1 cellular context compared by ENCODE assay signal in the genomic region with DNA sequence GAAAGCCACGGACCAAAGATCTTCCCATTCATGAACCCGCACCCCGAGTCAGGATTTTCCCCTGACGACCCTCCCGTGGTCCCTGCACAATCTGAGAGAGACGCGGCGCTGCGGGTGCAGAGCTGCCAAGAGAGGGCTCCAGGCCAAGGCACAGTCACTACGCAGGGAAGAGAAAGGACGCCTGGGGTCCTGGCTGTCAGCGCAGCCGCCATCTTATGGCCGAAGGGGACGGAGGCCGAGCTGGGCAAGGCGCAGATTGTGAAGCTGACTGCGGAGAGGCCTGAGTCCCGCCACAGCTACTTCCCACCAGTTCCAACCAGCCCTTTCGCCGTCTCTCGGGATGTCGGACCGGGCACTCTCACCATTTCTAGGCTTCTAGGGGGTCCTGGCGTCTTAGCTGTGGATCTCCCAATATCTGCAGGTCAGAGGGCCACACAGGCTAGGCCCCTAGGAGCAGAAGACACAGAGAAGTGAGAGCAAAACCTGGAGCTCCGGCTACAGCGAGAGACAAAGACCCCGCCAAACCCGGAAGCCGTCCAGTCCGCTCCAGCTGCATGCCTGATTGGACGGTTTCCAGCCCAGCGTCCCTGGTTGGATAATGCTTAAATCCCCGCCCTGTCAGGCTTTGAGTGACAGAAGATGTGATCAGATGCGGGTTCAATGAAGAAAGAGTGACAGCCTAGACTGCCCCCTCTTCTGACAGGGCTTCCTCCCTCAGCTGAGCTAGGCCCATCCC.
TF ChIP-seq lines count a peak whose summit lies in the region.

A gene (minus strand): TSS at position 515 of the 736 bp plus-strand sequence. CDS start 150 bp downstream, at position 365.

TF ChIP-seq in K562, 482 proteins besides CTCF, POLR2A, EP300 and RAD21 (continued from another document and continues in another):
- TF ChIP-seq, protein P1, sequence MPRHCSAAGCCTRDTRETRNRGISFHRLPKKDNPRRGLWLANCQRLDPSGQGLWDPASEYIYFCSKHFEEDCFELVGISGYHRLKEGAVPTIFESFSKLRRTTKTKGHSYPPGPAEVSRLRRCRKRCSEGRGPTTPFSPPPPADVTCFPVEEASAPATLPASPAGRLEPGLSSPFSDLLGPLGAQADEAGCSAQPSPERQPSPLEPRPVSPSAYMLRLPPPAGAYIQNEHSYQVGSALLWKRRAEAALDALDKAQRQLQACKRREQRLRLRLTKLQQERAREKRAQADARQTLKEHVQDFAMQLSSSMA (CRISPR knock-in tag; IDR thresholded peaks at IDR 0.05) = no peak
- no peak for TF ChIP-seq SAFB (IDR thresholded peaks at IDR 0.05; ENCODE audit: borderline replicate concordance, low read depth, low read length)
- TF ChIP-seq, protein P2, sequence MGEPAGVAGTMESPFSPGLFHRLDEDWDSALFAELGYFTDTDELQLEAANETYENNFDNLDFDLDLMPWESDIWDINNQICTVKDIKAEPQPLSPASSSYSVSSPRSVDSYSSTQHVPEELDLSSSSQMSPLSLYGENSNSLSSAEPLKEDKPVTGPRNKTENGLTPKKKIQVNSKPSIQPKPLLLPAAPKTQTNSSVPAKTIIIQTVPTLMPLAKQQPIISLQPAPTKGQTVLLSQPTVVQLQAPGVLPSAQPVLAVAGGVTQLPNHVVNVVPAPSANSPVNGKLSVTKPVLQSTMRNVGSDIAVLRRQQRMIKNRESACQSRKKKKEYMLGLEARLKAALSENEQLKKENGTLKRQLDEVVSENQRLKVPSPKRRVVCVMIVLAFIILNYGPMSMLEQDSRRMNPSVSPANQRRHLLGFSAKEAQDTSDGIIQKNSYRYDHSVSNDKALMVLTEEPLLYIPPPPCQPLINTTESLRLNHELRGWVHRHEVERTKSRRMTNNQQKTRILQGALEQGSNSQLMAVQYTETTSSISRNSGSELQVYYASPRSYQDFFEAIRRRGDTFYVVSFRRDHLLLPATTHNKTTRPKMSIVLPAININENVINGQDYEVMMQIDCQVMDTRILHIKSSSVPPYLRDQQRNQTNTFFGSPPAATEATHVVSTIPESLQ (CRISPR knock-in tag; IDR thresholded peaks at IDR 0.05) = 0 out of 2 replicates have a peak, but pooled peaks have one; percentile 37
- no peak for TF ChIP-seq ZFP1 (CRISPR knock-in tag; IDR thresholded peaks at IDR 0.05)
- TF ChIP-seq, protein P3, sequence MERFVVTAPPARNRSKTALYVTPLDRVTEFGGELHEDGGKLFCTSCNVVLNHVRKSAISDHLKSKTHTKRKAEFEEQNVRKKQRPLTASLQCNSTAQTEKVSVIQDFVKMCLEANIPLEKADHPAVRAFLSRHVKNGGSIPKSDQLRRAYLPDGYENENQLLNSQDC (CRISPR knock-in tag; IDR thresholded peaks at IDR 0.05) = no peak
- peak; percentile 65; the same call in 1 of the 2 replicates for TF ChIP-seq CBX1 (IDR thresholded peaks at IDR 0.05; ENCODE audit: low read depth)
- TF ChIP-seq PYGO2 (tag; IDR thresholded peaks at IDR 0.05) = no peak
- no peak for TF ChIP-seq STAT5A (IDR thresholded peaks at IDR 0.05; ENCODE audit: borderline replicate concordance, low read length)
- no peak for TF ChIP-seq SMARCC2 (IDR thresholded peaks at IDR 0.05; ENCODE audit: low read depth)
- TF ChIP-seq, protein P4, sequence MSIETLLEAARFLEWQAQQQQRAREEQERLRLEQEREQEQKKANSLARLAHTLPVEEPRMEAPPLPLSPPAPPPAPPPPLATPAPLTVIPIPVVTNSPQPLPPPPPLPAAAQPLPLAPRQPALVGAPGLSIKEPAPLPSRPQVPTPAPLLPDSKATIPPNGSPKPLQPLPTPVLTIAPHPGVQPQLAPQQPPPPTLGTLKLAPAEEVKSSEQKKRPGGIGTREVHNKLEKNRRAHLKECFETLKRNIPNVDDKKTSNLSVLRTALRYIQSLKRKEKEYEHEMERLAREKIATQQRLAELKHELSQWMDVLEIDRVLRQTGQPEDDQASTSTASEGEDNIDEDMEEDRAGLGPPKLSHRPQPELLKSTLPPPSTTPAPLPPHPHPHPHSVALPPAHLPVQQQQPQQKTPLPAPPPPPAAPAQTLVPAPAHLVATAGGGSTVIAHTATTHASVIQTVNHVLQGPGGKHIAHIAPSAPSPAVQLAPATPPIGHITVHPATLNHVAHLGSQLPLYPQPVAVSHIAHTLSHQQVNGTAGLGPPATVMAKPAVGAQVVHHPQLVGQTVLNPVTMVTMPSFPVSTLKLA (conservative IDR thresholded peaks at IDR 0.05) = peak in 1 of 2 experiments; percentile 68; a peak in 2 of 4 replicates
- no peak for TF ChIP-seq SREBF1 (IDR thresholded peaks at IDR 0.05; ENCODE audit: borderline replicate concordance, low read depth, low read length)
- TF ChIP-seq, protein P5, sequence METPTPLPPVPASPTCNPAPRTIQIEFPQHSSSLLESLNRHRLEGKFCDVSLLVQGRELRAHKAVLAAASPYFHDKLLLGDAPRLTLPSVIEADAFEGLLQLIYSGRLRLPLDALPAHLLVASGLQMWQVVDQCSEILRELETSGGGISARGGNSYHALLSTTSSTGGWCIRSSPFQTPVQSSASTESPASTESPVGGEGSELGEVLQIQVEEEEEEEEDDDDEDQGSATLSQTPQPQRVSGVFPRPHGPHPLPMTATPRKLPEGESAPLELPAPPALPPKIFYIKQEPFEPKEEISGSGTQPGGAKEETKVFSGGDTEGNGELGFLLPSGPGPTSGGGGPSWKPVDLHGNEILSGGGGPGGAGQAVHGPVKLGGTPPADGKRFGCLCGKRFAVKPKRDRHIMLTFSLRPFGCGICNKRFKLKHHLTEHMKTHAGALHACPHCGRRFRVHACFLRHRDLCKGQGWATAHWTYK (CRISPR knock-in tag; IDR thresholded peaks at IDR 0.05) = no peak
- no peak for TF ChIP-seq SOX6 (IDR thresholded peaks at IDR 0.05)
- peak; percentile 60; the same call in 1 of the 2 replicates for TF ChIP-seq ATF7 (IDR thresholded peaks at IDR 0.05)
- TF ChIP-seq MEIS2 (IDR thresholded peaks at IDR 0.05; ENCODE audit: partially characterized antibody) = peak; percentile 93
- TF ChIP-seq MEF2D (tag; conservative IDR thresholded peaks at IDR 0.05; ENCODE audit: low read depth) = no peak
- no peak for TF ChIP-seq ZBTB17 (CRISPR knock-in tag; IDR thresholded peaks at IDR 0.05)
- TF ChIP-seq CBFB (CRISPR knock-in tag; IDR thresholded peaks at IDR 0.05) = no peak
- TF ChIP-seq, protein P6, sequence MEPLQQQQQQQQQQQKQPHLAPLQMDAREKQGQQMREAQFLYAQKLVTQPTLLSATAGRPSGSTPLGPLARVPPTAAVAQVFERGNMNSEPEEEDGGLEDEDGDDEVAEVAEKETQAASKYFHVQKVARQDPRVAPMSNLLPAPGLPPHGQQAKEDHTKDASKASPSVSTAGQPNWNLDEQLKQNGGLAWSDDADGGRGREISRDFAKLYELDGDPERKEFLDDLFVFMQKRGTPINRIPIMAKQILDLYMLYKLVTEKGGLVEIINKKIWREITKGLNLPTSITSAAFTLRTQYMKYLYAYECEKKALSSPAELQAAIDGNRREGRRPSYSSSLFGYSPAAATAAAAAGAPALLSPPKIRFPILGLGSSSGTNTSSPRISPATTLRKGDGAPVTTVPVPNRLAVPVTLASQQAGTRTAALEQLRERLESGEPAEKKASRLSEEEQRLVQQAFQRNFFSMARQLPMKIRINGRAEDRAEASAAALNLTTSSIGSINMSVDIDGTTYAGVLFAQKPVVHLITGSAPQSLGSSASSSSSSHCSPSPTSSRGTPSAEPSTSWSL (CRISPR knock-in tag; IDR thresholded peaks at IDR 0.05; ENCODE audit: borderline replicate concordance) = no peak
- TF ChIP-seq GABPA (tag; conservative IDR thresholded peaks at IDR 0.05; ENCODE audit: low read depth) = peak; percentile 50
- TF ChIP-seq TRIM28 (IDR thresholded peaks at IDR 0.05) = no peak
- no peak for TF ChIP-seq FOXP1 (CRISPR knock-in tag; IDR thresholded peaks at IDR 0.05)
- TF ChIP-seq NFE2 (IDR thresholded peaks at IDR 0.05; ENCODE audit: low read depth) = no peak
- no peak for TF ChIP-seq NR4A1 (CRISPR knock-in tag; IDR thresholded peaks at IDR 0.05)
- peak; percentile 33; the same call in 1 of the 2 replicates for TF ChIP-seq NR4A1 (tag; IDR thresholded peaks at IDR 0.05)
- TF ChIP-seq CREB1 (IDR thresholded peaks at IDR 0.05) = no peak
- no peak for TF ChIP-seq CREB1 (CRISPR knock-in tag; IDR thresholded peaks at IDR 0.05)
- TF ChIP-seq, protein P7, sequence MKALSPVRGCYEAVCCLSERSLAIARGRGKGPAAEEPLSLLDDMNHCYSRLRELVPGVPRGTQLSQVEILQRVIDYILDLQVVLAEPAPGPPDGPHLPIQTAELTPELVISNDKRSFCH (CRISPR knock-in tag; IDR thresholded peaks at IDR 0.05) = no peak
- TF ChIP-seq, protein P7 (tag; IDR thresholded peaks at IDR 0.05) = 0 out of 2 replicates have a peak, but pooled peaks have one; percentile 44
- TF ChIP-seq POLR3G (IDR thresholded peaks at IDR 0.05; ENCODE audit: extremely low read depth, insufficient read length, insufficient replicate concordance) = no peak
- TF ChIP-seq MYC (IDR thresholded peaks at IDR 0.05; ENCODE audit: low read depth, low read length) = peak; percentile 34
- no peak for TF ChIP-seq MYC (CRISPR knock-in tag; IDR thresholded peaks at IDR 0.05; ENCODE audit: borderline replicate concordance, low read depth)
- no peak for TF ChIP-seq CREBBP (IDR thresholded peaks at IDR 0.05; ENCODE audit: low read depth, low read length)
- no peak for TF ChIP-seq SRF (CRISPR knock-in tag; IDR thresholded peaks at IDR 0.05)
- TF ChIP-seq, protein P8, sequence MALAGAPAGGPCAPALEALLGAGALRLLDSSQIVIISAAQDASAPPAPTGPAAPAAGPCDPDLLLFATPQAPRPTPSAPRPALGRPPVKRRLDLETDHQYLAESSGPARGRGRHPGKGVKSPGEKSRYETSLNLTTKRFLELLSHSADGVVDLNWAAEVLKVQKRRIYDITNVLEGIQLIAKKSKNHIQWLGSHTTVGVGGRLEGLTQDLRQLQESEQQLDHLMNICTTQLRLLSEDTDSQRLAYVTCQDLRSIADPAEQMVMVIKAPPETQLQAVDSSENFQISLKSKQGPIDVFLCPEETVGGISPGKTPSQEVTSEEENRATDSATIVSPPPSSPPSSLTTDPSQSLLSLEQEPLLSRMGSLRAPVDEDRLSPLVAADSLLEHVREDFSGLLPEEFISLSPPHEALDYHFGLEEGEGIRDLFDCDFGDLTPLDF (CRISPR knock-in tag; IDR thresholded peaks at IDR 0.05) = no peak
- TF ChIP-seq, protein P9, sequence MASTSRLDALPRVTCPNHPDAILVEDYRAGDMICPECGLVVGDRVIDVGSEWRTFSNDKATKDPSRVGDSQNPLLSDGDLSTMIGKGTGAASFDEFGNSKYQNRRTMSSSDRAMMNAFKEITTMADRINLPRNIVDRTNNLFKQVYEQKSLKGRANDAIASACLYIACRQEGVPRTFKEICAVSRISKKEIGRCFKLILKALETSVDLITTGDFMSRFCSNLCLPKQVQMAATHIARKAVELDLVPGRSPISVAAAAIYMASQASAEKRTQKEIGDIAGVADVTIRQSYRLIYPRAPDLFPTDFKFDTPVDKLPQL (IDR thresholded peaks at IDR 0.05; ENCODE audit: extremely low read depth, insufficient read length) = no peak
- TF ChIP-seq ZNF12 (CRISPR knock-in tag; IDR thresholded peaks at IDR 0.05) = no peak
- no peak for TF ChIP-seq ZNF253 (CRISPR knock-in tag; conservative IDR thresholded peaks at IDR 0.05)
- no peak for TF ChIP-seq ADNP (tag; IDR thresholded peaks at IDR 0.05)
- no peak for TF ChIP-seq ILK (tag; IDR thresholded peaks at IDR 0.05; ENCODE audit: borderline replicate concordance, low read depth)
- no peak for TF ChIP-seq BDP1 (IDR thresholded peaks at IDR 0.05; ENCODE audit: insufficient read depth, insufficient read length)
- TF ChIP-seq, protein P10, sequence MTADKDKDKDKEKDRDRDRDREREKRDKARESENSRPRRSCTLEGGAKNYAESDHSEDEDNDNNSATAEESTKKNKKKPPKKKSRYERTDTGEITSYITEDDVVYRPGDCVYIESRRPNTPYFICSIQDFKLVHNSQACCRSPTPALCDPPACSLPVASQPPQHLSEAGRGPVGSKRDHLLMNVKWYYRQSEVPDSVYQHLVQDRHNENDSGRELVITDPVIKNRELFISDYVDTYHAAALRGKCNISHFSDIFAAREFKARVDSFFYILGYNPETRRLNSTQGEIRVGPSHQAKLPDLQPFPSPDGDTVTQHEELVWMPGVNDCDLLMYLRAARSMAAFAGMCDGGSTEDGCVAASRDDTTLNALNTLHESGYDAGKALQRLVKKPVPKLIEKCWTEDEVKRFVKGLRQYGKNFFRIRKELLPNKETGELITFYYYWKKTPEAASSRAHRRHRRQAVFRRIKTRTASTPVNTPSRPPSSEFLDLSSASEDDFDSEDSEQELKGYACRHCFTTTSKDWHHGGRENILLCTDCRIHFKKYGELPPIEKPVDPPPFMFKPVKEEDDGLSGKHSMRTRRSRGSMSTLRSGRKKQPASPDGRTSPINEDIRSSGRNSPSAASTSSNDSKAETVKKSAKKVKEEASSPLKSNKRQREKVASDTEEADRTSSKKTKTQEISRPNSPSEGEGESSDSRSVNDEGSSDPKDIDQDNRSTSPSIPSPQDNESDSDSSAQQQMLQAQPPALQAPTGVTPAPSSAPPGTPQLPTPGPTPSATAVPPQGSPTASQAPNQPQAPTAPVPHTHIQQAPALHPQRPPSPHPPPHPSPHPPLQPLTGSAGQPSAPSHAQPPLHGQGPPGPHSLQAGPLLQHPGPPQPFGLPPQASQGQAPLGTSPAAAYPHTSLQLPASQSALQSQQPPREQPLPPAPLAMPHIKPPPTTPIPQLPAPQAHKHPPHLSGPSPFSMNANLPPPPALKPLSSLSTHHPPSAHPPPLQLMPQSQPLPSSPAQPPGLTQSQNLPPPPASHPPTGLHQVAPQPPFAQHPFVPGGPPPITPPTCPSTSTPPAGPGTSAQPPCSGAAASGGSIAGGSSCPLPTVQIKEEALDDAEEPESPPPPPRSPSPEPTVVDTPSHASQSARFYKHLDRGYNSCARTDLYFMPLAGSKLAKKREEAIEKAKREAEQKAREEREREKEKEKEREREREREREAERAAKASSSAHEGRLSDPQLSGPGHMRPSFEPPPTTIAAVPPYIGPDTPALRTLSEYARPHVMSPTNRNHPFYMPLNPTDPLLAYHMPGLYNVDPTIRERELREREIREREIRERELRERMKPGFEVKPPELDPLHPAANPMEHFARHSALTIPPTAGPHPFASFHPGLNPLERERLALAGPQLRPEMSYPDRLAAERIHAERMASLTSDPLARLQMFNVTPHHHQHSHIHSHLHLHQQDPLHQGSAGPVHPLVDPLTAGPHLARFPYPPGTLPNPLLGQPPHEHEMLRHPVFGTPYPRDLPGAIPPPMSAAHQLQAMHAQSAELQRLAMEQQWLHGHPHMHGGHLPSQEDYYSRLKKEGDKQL (CRISPR knock-in tag; IDR thresholded peaks at IDR 0.05; ENCODE audit: borderline replicate concordance) = no peak
- no peak for TF ChIP-seq RFX1 (IDR thresholded peaks at IDR 0.05)
- peak; percentile 75 for TF ChIP-seq PHF20 (IDR thresholded peaks at IDR 0.05; ENCODE audit: partially characterized antibody)
- no peak for TF ChIP-seq IRF2 (CRISPR knock-in tag; IDR thresholded peaks at IDR 0.05)
- no peak for TF ChIP-seq XRCC4 (IDR thresholded peaks at IDR 0.05; ENCODE audit: extremely low read depth, insufficient read depth, insufficient read length)
- TF ChIP-seq NFRKB (IDR thresholded peaks at IDR 0.05; ENCODE audit: low read depth) = no peak
- TF ChIP-seq LCOR (CRISPR knock-in tag; IDR thresholded peaks at IDR 0.05) = no peak
- TF ChIP-seq SREBF2 (CRISPR knock-in tag; IDR thresholded peaks at IDR 0.05) = no peak
- TF ChIP-seq ZZZ3 (IDR thresholded peaks at IDR 0.05) = no peak
- TF ChIP-seq SMAD4 (CRISPR knock-in tag; conservative IDR thresholded peaks at IDR 0.05) = no peak
